ENCODE assay signal across 12 cellular contexts in the genomic region with DNA sequence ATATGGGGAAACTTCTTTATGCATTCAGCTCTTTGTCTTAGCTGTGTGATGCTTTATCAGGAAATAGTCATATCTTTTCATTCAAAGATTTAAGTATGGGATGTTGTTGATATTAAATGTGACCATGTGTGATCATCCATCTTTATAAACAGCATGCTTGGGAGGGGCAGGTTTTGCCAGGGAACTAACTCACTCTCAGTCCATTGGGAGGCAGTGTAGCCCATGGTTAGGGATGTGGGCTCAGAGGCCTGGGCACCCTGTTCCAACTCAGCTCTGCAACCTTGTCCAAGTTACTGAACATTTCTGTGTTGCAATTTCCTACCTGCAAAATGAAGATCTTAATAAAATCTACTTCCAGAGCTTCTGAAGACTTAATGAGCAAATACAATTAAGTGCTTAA.
DNase-seq lines count a peak whose midpoint lies in the region; ATAC-seq and TF ChIP-seq lines count a peak whose summit lies in the region.
"Had no signal": no experiment of that assay in that cellular context is flagged by ENCODE, and none has a peak within 500 bp of the region (broad histone marks: within the 10 kb centered on the region; RNA-seq: fewer than 3 reads in every experiment).

No MANE protein-coding gene starts in this region.

- peaks cover 7% of the 10 kb centered on the region for H3K9me3 Mint-ChIP-seq in endodermal cell
- no peaks in the 10 kb centered on the region for H3K9me3 Mint-ChIP-seq in natural killer cell treated with Interleukin-12 subunit alpha and Interleukin-12 subunit beta and Interleukin-15 and Interleukin-18, amount 100 ng/mL, for 72 hours

- H3K36me3 ChIP-seq in endodermal cell (ENCODE audit: control insufficient read depth, insufficient read depth, low read length) = no peaks in the 10 kb centered on the region
- H3K36me3 ChIP-seq: BLaER1 had no signal

- H3K4me3 Mint-ChIP-seq in endodermal cell = no peak overlapping the region
- H3K4me3 Mint-ChIP-seq in natural killer cell treated with Interleukin-12 subunit alpha and Interleukin-12 subunit beta and Interleukin-15 and Interleukin-18, amount 100 ng/mL, for 72 hours = no peak overlapping the region

- H3K27ac Mint-ChIP-seq in endodermal cell = no peak overlapping the region
- H3K27ac Mint-ChIP-seq in natural killer cell treated with Interleukin-12 subunit alpha and Interleukin-12 subunit beta and Interleukin-15 and Interleukin-18, amount 100 ng/mL, for 72 hours = no peak overlapping the region

- H3K9ac ChIP-seq in endodermal cell (ENCODE audit: extremely low read depth, low read length, poor library complexity, severe bottlenecking) = no peak overlapping the region
- H3K9ac ChIP-seq: BLaER1 had no signal

- H3K27ac ChIP-seq in endodermal cell (ENCODE audit: low read depth, low read length) = no peak overlapping the region
- H3K27ac ChIP-seq: BLaER1 had no signal

- no peaks in the 10 kb centered on the region for H3K9me3 ChIP-seq in endodermal cell (ENCODE audit: control insufficient read depth, low read length)

- no peaks in the 10 kb centered on the region for H3K27me3 ChIP-seq in endodermal cell (ENCODE audit: control insufficient read depth, insufficient read depth, low read length, poor library complexity, severe bottlenecking)
- H3K27me3 ChIP-seq: BLaER1 had no signal

- H3K27me3 Mint-ChIP-seq in endodermal cell (ENCODE audit: insufficient read depth) = no peaks in the 10 kb centered on the region
- H3K27me3 Mint-ChIP-seq in natural killer cell treated with Interleukin-12 subunit alpha and Interleukin-12 subunit beta and Interleukin-15 and Interleukin-18, amount 100 ng/mL, for 72 hours = peaks cover 0 to 13% of the 10 kb centered on the region in 2 donors

- DNase-seq in stimulated activated CD4-positive, alpha-beta T cell treated with anti-CD3 and anti-CD28 coated beads, Interleukin-4, amount 100 ng/mL, for 24 hours = peak; percentile 22
- no peak for DNase-seq in stimulated activated CD4-positive, alpha-beta T cell treated with anti-CD3 and anti-CD28 coated beads, Interleukin-4, amount 100 ng/mL, for 4 hours
- DNase-seq in NCI-H69 (lab: John Stamatoyannopoulos, UW) (peak; percentile 4), endodermal cell (no peak), cerebellar cortex (ENCODE audit: low spot score) (no peak), AG20443 (ENCODE audit: low spot score) (no peak)
- DNase-seq in natural killer cell treated with Interleukin-12 subunit alpha and Interleukin-12 subunit beta and Interleukin-15 and Interleukin-18, amount 100 ng/mL, for 72 hours (ENCODE audit: low spot score) = no peak
- DNase-seq: activated T-cell treated with anti-CD3 and anti-CD28 coated beads for 4 hours, amniotic stem cell had no signal

- peak; percentile 38 for TF ChIP-seq CTCF in endodermal cell (conservative IDR thresholded peaks at IDR 0.05)

- no peak overlapping the region for H3K4me3 ChIP-seq in endodermal cell (ENCODE audit: low read length)
- H3K4me3 ChIP-seq: BLaER1 had no signal

- H3K4me1 ChIP-seq in endodermal cell (ENCODE audit: control insufficient read depth, insufficient read depth, low read length) = no peaks in the 10 kb centered on the region

- peaks cover 16% of the 10 kb centered on the region for H3K4me1 Mint-ChIP-seq in endodermal cell
- H3K4me1 Mint-ChIP-seq in natural killer cell treated with Interleukin-12 subunit alpha and Interleukin-12 subunit beta and Interleukin-15 and Interleukin-18, amount 100 ng/mL, for 72 hours (ENCODE audit: low read depth in 2 of 2) = peaks cover 16 to 43% of the 10 kb centered on the region in 2 donors

- peaks cover 13% of the 10 kb centered on the region for H3K36me3 Mint-ChIP-seq in endodermal cell (ENCODE audit: low read depth)
- H3K36me3 Mint-ChIP-seq in natural killer cell treated with Interleukin-12 subunit alpha and Interleukin-12 subunit beta and Interleukin-15 and Interleukin-18, amount 100 ng/mL, for 72 hours = peaks cover 4% of the 10 kb centered on the region

- ATAC-seq in natural killer cell treated with Interleukin-12 subunit alpha and Interleukin-12 subunit beta and Interleukin-15 and Interleukin-18, amount 100 ng/mL, for 72 hours = no peak
- no peak for ATAC-seq in GM19023 (IDR thresholded peaks at IDR 0.05; ENCODE audit: unreplicated experiment)
- ATAC-seq: sciatic nerve had no signal

Comparison
In these comparisons a context has a peak if more than half of its experiments do, and no peak if none do; other contexts are left out.
1. DNase-seq: peak in stimulated activated CD4-positive, alpha-beta T cell treated with anti-CD3 and anti-CD28 coated beads, Interleukin-4, amount 100 ng/mL, for 24 hours (single experiment) and NCI-H69 (single experiment); none in stimulated activated CD4-positive, alpha-beta T cell treated with anti-CD3 and anti-CD28 coated beads, Interleukin-4, amount 100 ng/mL, for 4 hours (0 of 2), endodermal cell (single experiment), cerebellar cortex (single experiment), natural killer cell treated with Interleukin-12 subunit alpha and Interleukin-12 subunit beta and Interleukin-15 and Interleukin-18, amount 100 ng/mL, for 72 hours (single experiment) and AG20443 (single experiment).